Comparison of ENCODE assay signal across 29 cellular contexts in genomic region chr1:229170778-229171505, GRCh38.
DNase-seq lines count a peak whose midpoint lies in the region; ATAC-seq, FAIRE-seq and TF ChIP-seq lines count a peak whose summit lies in the region.
"Had no signal": no experiment of that assay in that cellular context is flagged by ENCODE, and none has a peak within 500 bp of the region (broad histone marks: within the 10 kb centered on the region; RNA-seq: fewer than 3 reads in every experiment).

No MANE protein-coding gene starts in this region.

- H3K9me3 Mint-ChIP-seq in type B pancreatic cell: no peaks in the 10 kb centered on the region

- peak; percentile 13 for DNase-seq in NCI-H146 (lab: John Stamatoyannopoulos, UW)
- no peak for DNase-seq in NCI-H146 treated with DMSO at 0.1 percent for 48 hours (lab: John Stamatoyannopoulos, UW; ENCODE audit: unreplicated experiment)
- DNase-seq in body of pancreas: peak in 2 of 4 donors; percentile 43 to 66
- no peak for DNase-seq in type B pancreatic cell (ENCODE audit: extremely low spot score, unreplicated experiment)
- no peak for DNase-seq in GM12892 (ENCODE audit: insufficient read length)
- DNase-seq in H4 (ENCODE audit: low spot score): no peak
- DNase-seq: activated CD4-positive, alpha-beta T cell treated with anti-CD3 and anti-CD28 coated beads for 1 hour; activated CD8-positive, alpha-beta T cell treated with anti-CD3 and anti-CD28 coated beads, Interleukin-2, amount 10 ng/mL, durations not matched to agents 7 days and 5 days; activated effector memory CD4-positive, alpha-beta T cell treated with Interleukin-2 at 50 U/mL for 16 hours; activated T-cell treated with anti-CD3 and anti-CD28 coated beads for 4 hours; aorta; BE2C; endodermal cell; foreskin fibroblast; head of caudate nucleus; kidney glomerular epithelial cell; MV-4-11; NCI-H1930; NCI-H2227 treated with DMSO at 0.1 percent for 48 hours; nucleus accumbens; stimulated activated naive CD4-positive, alpha-beta T cell treated with Interleukin-2 at 50 U/mL for 16 hours had no signal

- intact Hi-C loops in body of pancreas (cut with DNase I): no loop called here

- peak; percentile 65 for ATAC-seq in body of pancreas
- ATAC-seq in GM21515 (IDR thresholded peaks at IDR 0.05; ENCODE audit: unreplicated experiment): no peak
- ATAC-seq: activated CD8-positive, alpha-beta T cell treated with anti-CD3 and anti-CD28 coated beads, Interleukin-2, amount 10 ng/mL, durations not matched to agents 7 days and 5 days; esophagus mucosa had no signal

- peaks cover 33% of the 10 kb centered on the region for H3K4me1 Mint-ChIP-seq in type B pancreatic cell (ENCODE audit: unreplicated experiment)

- H3K4me3 Mint-ChIP-seq in type B pancreatic cell: no peak overlapping the region
- H3K4me3 Mint-ChIP-seq: activated CD8-positive, alpha-beta T cell treated with anti-CD3 and anti-CD28 coated beads, Interleukin-2, amount 10 ng/mL, durations not matched to agents 7 days and 5 days; activated naive CD8-positive, alpha-beta T cell; endodermal cell had no signal

- H3K27me3 ChIP-seq in body of pancreas (no peaks in the 10 kb centered on the region), muscle layer of duodenum (ENCODE audit: low read depth, low read length) (no peaks in the 10 kb centered on the region)
- H3K27me3 ChIP-seq: BE2C had no signal

- peak overlapping the region; percentile 40 for H3K27ac Mint-ChIP-seq in type B pancreatic cell
- H3K27ac Mint-ChIP-seq: activated CD8-positive, alpha-beta T cell treated with anti-CD3 and anti-CD28 coated beads, Interleukin-2, amount 10 ng/mL, durations not matched to agents 7 days and 5 days; activated naive CD8-positive, alpha-beta T cell; endodermal cell had no signal

- no peaks in the 10 kb centered on the region for H3K36me3 ChIP-seq in body of pancreas (replicated peaks in 1 of 2; ENCODE audit: insufficient read depth in 1 of 2, low read depth in 2 of 2)
- H3K36me3 ChIP-seq in muscle layer of duodenum (ENCODE audit: control insufficient read depth in 1 of 2, insufficient read depth in 2 of 2, low read length in 2 of 2): no peaks in the 10 kb centered on the region
- H3K36me3 ChIP-seq: BE2C, thoracic aorta had no signal

- no peak for TF ChIP-seq CTCF in body of pancreas (IDR thresholded peaks at IDR 0.05)
- no peak for TF ChIP-seq CTCF in type B pancreatic cell (conservative IDR thresholded peaks at IDR 0.05)

- FAIRE-seq in GM12892 (lab: Jason Lieb, UNC): no peak
- FAIRE-seq: A549 had no signal

- H3K4me3 ChIP-seq in body of pancreas: no peak overlapping the region
- no peak overlapping the region for H3K4me3 ChIP-seq in muscle layer of duodenum (ENCODE audit: low read depth in 1 of 2, low read length in 2 of 2)
- H3K4me3 ChIP-seq: A549, coronary artery, thoracic aorta had no signal

- TF ChIP-seq POLR2A in body of pancreas (IDR thresholded peaks at IDR 0.05) (peak in 1 of 3 donors; percentile 13), GM12892 (IDR thresholded peaks at IDR 0.05; ENCODE audit: low read depth, low read length) (no peak)

- no peaks in the 10 kb centered on the region for H3K9me3 ChIP-seq in body of pancreas
- no peaks in the 10 kb centered on the region for H3K9me3 ChIP-seq in muscle layer of duodenum (ENCODE audit: control insufficient read depth in 1 of 2, low read length in 2 of 2)
- H3K9me3 ChIP-seq: A549, BE2C, thoracic aorta had no signal

- peaks cover 3% of the 10 kb centered on the region for H3K27me3 Mint-ChIP-seq in type B pancreatic cell
- H3K27me3 Mint-ChIP-seq: activated naive CD8-positive, alpha-beta T cell had no signal

- H3K4me1 ChIP-seq in body of pancreas: peaks cover 50% of the 10 kb centered on the region
- no peaks in the 10 kb centered on the region for H3K4me1 ChIP-seq in muscle layer of duodenum (ENCODE audit: control insufficient read depth in 1 of 2, insufficient read depth in 2 of 2, low read length in 2 of 2)
- H3K4me1 ChIP-seq: A549 had no signal

- H3K27ac ChIP-seq in body of pancreas (peak overlapping the region in 3 of 4 donors; percentile 40 to 79 (median 70)), muscle layer of duodenum (ENCODE audit: low read length) (peak overlapping the region; percentile 77)
- H3K27ac ChIP-seq: A549, coronary artery, RWPE1, thoracic aorta had no signal

- WGBS in body of pancreas, 2 donors: 43 to 46% methylated on average over 8 of the region's 8 CpGs

- H3K36me3 Mint-ChIP-seq in type B pancreatic cell: no peaks in the 10 kb centered on the region
- H3K36me3 Mint-ChIP-seq: activated naive CD8-positive, alpha-beta T cell had no signal
